10 cellular contexts compared by ENCODE assay signal in genomic region chr3:38829404-38829803, GRCh38. TPM values are rescaled to one million over a fixed set of nuclear protein-coding genes. Genes with fewer than 3 reads are reported as not detected.
DNase-seq lines count a peak whose midpoint lies in the region; ATAC-seq and TF ChIP-seq lines count a peak whose summit lies in the region.
"Had no signal": no experiment of that assay in that cellular context is flagged by ENCODE, and none has a peak within 500 bp of the region (broad histone marks: within the 10 kb centered on the region; RNA-seq: fewer than 3 reads in every experiment).

No MANE protein-coding gene starts in this region.

- H3K4me3 ChIP-seq in fibroblast of the aortic adventitia (ENCODE audit: low read depth, low read length) (peak overlapping the region; percentile 29), dorsolateral prefrontal cortex (no peak overlapping the region)

- intact Hi-C loops in posterior vena cava (cut with DNase I): no loop called here
- intact Hi-C loops in dorsolateral prefrontal cortex (cut with DNase I): no loop called here

- H3K27me3 ChIP-seq in dorsolateral prefrontal cortex: peaks cover 0 to 12% (median 0%) of the 10 kb centered on the region in 45 donors

- TF ChIP-seq CTCF in fibroblast of the aortic adventitia (IDR thresholded peaks at IDR 0.05; ENCODE audit: insufficient read depth, low read length): no peak
- TF ChIP-seq CTCF in dorsolateral prefrontal cortex (IDR thresholded peaks at IDR 0.05 in 54 of 56, conservative IDR thresholded peaks at IDR 0.05 in 2 of 56; ENCODE audit: low read depth in 1 of 56, partially characterized antibody in 56 of 56): no peak

- DNase-seq in ELR (ENCODE audit: low read depth) (peak; percentile 79), RPMI7951 (ENCODE audit: low read depth) (peak; percentile 82), fibroblast of the aortic adventitia (ENCODE audit: low read depth) (peak; percentile 89), posterior vena cava (ENCODE audit: low spot score) (peak; percentile 81), medulla oblongata (ENCODE audit: extremely low spot score) (no peak), GF-D8 (lab: John Stamatoyannopoulos, UW) (no peak), dorsolateral prefrontal cortex (no peak)
- DNase-seq: activated CD4-positive, alpha-beta T cell treated with anti-CD3 and anti-CD28 coated beads, Interleukin-2, amount 10 ng/mL, durations not matched to agents 24 days and 14 days had no signal

- H3K27ac ChIP-seq in dorsolateral prefrontal cortex: no peak overlapping the region

- ATAC-seq in GM21786 (IDR thresholded peaks at IDR 0.05; ENCODE audit: unreplicated experiment): no peak

RNA-seq across cellular contexts. Expression of gene SCN10A, which starts 13.4 kb away (rescaled TPM):
- total RNA-seq in RPMI7951 (2014; rRNA removed; shearing (Covaris generic)): not detected in 2 replicates
- total RNA-seq in fibroblast of the aortic adventitia (ENCODE audit: low replicate concordance) (not detected in 2 replicates), posterior vena cava (under 1 TPM in 1 of 2 donors, not detected in 1; 0.05 TPM), dorsolateral prefrontal cortex (under 1 TPM in 7 of 120 experiments, not detected in 113; 0.06 to 0.14 (median 0.08) TPM)
- total RNA-seq: activated CD4-positive, alpha-beta T cell treated with anti-CD3 and anti-CD28 coated beads, Interleukin-2, amount 10 ng/mL, durations not matched to agents 24 days and 14 days; mesenteric fat pad had no signal

Comparison
In these comparisons a context has a peak if more than half of its experiments do, and no peak if none do; other contexts are left out.
1. DNase-seq: peak in ELR (single experiment), RPMI7951 (single experiment), fibroblast of the aortic adventitia (single experiment) and posterior vena cava (single experiment); none in medulla oblongata (single experiment), GF-D8 (single experiment) and dorsolateral prefrontal cortex (0 of 10).